21 cellular contexts compared by ENCODE assay signal in genomic region chr2:210113636-210114235, GRCh38.
"Had no signal": no experiment of that assay in that cellular context is flagged by ENCODE, and none has a peak within 500 bp of the region (broad histone marks: within the 10 kb centered on the region; RNA-seq: fewer than 3 reads in every experiment).

No MANE protein-coding gene starts in this region.

- ATAC-seq: esophagus mucosa; gastroesophageal sphincter; heart left ventricle; left cardiac atrium; left lung; mucosa of descending colon; natural killer cell treated with Interleukin-12 subunit alpha and Interleukin-12 subunit beta and Interleukin-15 and Interleukin-18, amount 100 ng/mL, for 72 hours; stimulated activated effector memory CD8-positive, alpha-beta T cell treated with anti-CD3 and anti-CD28 coated beads, Interleukin-12 subunit alpha, Interleukin-12 subunit beta, amount 100 ng/mL, for 72 hours had no signal

- DNase-seq: colonic mucosa; effector CD8-positive, alpha-beta T cell; endodermal cell; foreskin fibroblast; heart left ventricle; left cardiac atrium; left lung; mesenchymal stem cell; mucosa of descending colon; naive B cell; sigmoid colon; stimulated activated CD4-positive, alpha-beta T cell treated with anti-CD3 and anti-CD28 coated beads, Interleukin-2, amount 100 ng/mL, for 24 hours; stimulated activated CD4-positive, alpha-beta T cell treated with anti-CD3 and anti-CD28 coated beads, Interleukin-4, amount 100 ng/mL, for 24 hours; stimulated activated naive CD4-positive, alpha-beta T cell treated with Interleukin-2 at 50 U/mL for 16 hours; stomach; thyroid gland; trophoblast cell had no signal
